9 cellular contexts compared by ENCODE assay signal in the genomic region with DNA sequence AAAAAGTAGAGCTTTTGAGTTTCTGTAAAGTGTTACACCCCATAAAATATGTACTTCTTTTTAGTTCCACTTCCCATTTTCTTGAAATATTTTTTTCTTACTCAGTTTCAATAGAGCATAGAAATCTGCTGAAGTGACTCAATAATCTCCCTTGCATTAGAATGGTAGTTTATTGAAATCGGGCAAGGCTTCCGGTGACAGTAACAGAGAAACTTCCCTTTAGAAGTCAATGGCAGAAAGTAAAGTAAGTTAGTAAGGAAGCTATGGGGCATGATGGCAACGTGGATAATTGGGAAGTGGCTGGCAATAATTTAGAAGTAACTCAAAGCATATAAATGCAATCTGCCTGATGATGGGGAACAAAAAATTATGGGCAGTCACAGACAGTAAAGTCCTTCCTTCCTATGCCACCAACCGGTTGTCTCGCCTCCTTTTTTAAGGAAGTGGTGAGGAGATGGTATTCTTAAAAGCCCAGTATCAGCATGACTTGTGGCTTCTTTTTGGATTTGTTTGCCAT. TPM values are rescaled to one million over a fixed set of nuclear protein-coding genes. Genes with fewer than 3 reads are reported as not detected.
A peak's percentile ranks its signal among the peaks of the same experiment; 100 is the strongest.
DNase-seq lines count a peak whose midpoint lies in the region; ATAC-seq, FAIRE-seq and TF ChIP-seq lines count a peak whose summit lies in the region.
"Had no signal": no experiment of that assay in that cellular context is flagged by ENCODE, and none has a peak within 500 bp of the region (broad histone marks: within the 10 kb centered on the region; RNA-seq: fewer than 3 reads in every experiment).

No MANE protein-coding gene starts in this region.

- no peak for FAIRE-seq in HepG2 (lab: Jason Lieb, UNC)

- no peak overlapping the region for H3K9ac ChIP-seq in HepG2 (ENCODE audit: insufficient read depth, low read depth, low read length)

- DNase-seq in HepG2 (ENCODE audit: low spot score) (no peak), midbrain (lab: John Stamatoyannopoulos, UW) (no peak), HK-2 (ENCODE audit: unreplicated experiment) (no peak), mesenteric fat pad (ENCODE audit: low spot score) (no peak)
- DNase-seq: gastrocnemius medialis had no signal

- WGBS in gastroesophageal sphincter (ENCODE audit: low coverage in 1 of 2), 2 donors = 48 to 74% methylated on average over 3 to 4 of the region's 5 CpGs
- 66% methylated on average over 5 of the region's 5 CpGs for WGBS in HepG2 (ENCODE audit: low lambda C conversion rate)

- no peaks in the 10 kb centered on the region for H4K20me1 ChIP-seq in HepG2 (ENCODE audit: insufficient read depth, low read length)

- TF ChIP-seq EP300 in gastroesophageal sphincter (IDR thresholded peaks at IDR 0.05) (no peak), HepG2 (IDR thresholded peaks at IDR 0.05; ENCODE audit: low read depth in 2 of 2, low read length in 2 of 2) (no peak), HepG2 (CRISPR knock-in tag; IDR thresholded peaks at IDR 0.05; ENCODE audit: borderline replicate concordance) (no peak)

- TF ChIP-seq CTCF in gastroesophageal sphincter (IDR thresholded peaks at IDR 0.05) (no peak), HepG2 (CRISPR knock-in tag; IDR thresholded peaks at IDR 0.05) (no peak)

- H3K27me3 ChIP-seq in gastroesophageal sphincter = no peaks in the 10 kb centered on the region
- no peaks in the 10 kb centered on the region for H3K27me3 ChIP-seq in HepG2 (ENCODE audit: control insufficient read depth in 1 of 2, insufficient read depth in 2 of 2, low read length in 2 of 2)
- H3K27me3 ChIP-seq: gastrocnemius medialis had no signal

- H3K27ac ChIP-seq in gastroesophageal sphincter (no peak overlapping the region), HepG2 (ENCODE audit: extremely low read length, insufficient read depth, low read length) (no peak overlapping the region)
- H3K27ac ChIP-seq: gastrocnemius medialis had no signal

- no peaks in the 10 kb centered on the region for H3K36me3 ChIP-seq in gastroesophageal sphincter
- no peaks in the 10 kb centered on the region for H3K36me3 ChIP-seq in HepG2 (replicated peaks in 1 of 2; ENCODE audit: control insufficient read depth in 1 of 2, insufficient read depth in 2 of 2, low read length in 2 of 2)
- H3K36me3 ChIP-seq: gastrocnemius medialis had no signal

- H3K9me3 ChIP-seq in gastroesophageal sphincter (no peaks in the 10 kb centered on the region), HepG2 (ENCODE audit: low read length) (no peaks in the 10 kb centered on the region)
- H3K9me3 ChIP-seq: gastrocnemius medialis had no signal

- H3K4me1 ChIP-seq in gastroesophageal sphincter (no peaks in the 10 kb centered on the region), HepG2 (ENCODE audit: insufficient read depth, low read length) (no peaks in the 10 kb centered on the region)
- H3K4me1 ChIP-seq: gastrocnemius medialis had no signal

- in situ Hi-C loops in HepG2 (cut with HindIII; ENCODE audit: extremely low pct_ligation_motif_present, low pct_unique_long_range_greater_than_20kb) = no loop called here

- no peak overlapping the region for H2AFZ ChIP-seq in HepG2 (ENCODE audit: low read length)

- no peak for TF ChIP-seq RAD21 in HepG2 (CRISPR knock-in tag; IDR thresholded peaks at IDR 0.05)

- CTCF ChIA-PET in HepG2 (lab: Yijun Ruan, JAX; ENCODE audit: low intra/inter-chr PET ratio, low total read pairs) = no interaction called here

- intact Hi-C loops in HepG2 (cut with micrococcal nuclease; ENCODE audit: unreplicated experiment) = no loop called here

- POLR2A ChIA-PET in HepG2 (lab: Yijun Ruan, JAX) = no interaction called here

- H3K4me3 ChIP-seq in gastroesophageal sphincter (no peak overlapping the region), HepG2 (replicated peaks in 1 of 3; ENCODE audit: insufficient read depth in 1 of 3, low read depth in 2 of 3, low read length in 3 of 3) (no peak overlapping the region)
- H3K4me3 ChIP-seq: gastrocnemius medialis had no signal

- H3K79me2 ChIP-seq in HepG2 (ENCODE audit: insufficient read depth, low read length) = no peaks in the 10 kb centered on the region

- TF ChIP-seq POLR2A in gastroesophageal sphincter (IDR thresholded peaks at IDR 0.05) (no peak), HepG2 (IDR thresholded peaks at IDR 0.05; ENCODE audit: insufficient read depth in 1 of 2, low read depth in 2 of 2, low read length in 2 of 2) (no peak)

- no peak overlapping the region for H3K4me2 ChIP-seq in HepG2 (ENCODE audit: low read depth, low read length)

- ATAC-seq in GM18520 (IDR thresholded peaks at IDR 0.05; ENCODE audit: unreplicated experiment) (peak; percentile 57), GM21723 (IDR thresholded peaks at IDR 0.05; ENCODE audit: unreplicated experiment) (peak; percentile 59), HG03565 (IDR thresholded peaks at IDR 0.05; ENCODE audit: unreplicated experiment) (peak; percentile 61), gastroesophageal sphincter (peak; percentile 48), HepG2 (no peak)
- ATAC-seq: gastrocnemius medialis had no signal

- BruUV-seq in HepG2 (replicated peaks; lab: Mats Ljungman, UMichigan) = no TSS peak

RNA-seq across cellular contexts. Expression of gene CYBB, which starts 7.6 kb away (rescaled TPM):
- 10 to 100 TPM in 2 of 4 donors, 1 to 10 TPM in 2; 4.0 to 40.3 (median 19.6) TPM for total RNA-seq in gastroesophageal sphincter
- not detected in 2 replicates for total RNA-seq in HepG2 (2016; rRNA removed; fragmentation: Illumina TruSeq; extraction: Trizol)
- total RNA-seq in HepG2 (2016; cell fraction: cytosol; rRNA removed; fragmentation: Illumina TruSeq; extraction: Trizol; ENCODE audit: low read depth) = not detected in 2 replicates
- total RNA-seq in HepG2 (2016; cell fraction: insoluble cytoplasmic fraction; rRNA removed; fragmentation: Illumina TruSeq; extraction: Trizol) = not detected in 2 replicates
- total RNA-seq in HepG2 (2016; cell fraction: membrane; rRNA removed; fragmentation: Illumina TruSeq; extraction: Trizol) = not detected in 2 replicates
- not detected in 2 replicates for total RNA-seq in HepG2 (2016; cell fraction: nucleus; rRNA removed; fragmentation: Illumina TruSeq; extraction: Trizol)
- polyA plus RNA-seq in HepG2 (2011; rRNA removed) = not detected in 2 replicates
- polyA plus RNA-seq in HepG2 (2011; cell fraction: cytosol; rRNA removed) = not detected in 2 replicates
- not detected in 2 replicates for polyA plus RNA-seq in HepG2 (2011; cell fraction: nucleus; rRNA removed)
- polyA plus RNA-seq in HepG2 (2012) = not detected in 2 replicates
- not detected in 2 replicates for polyA plus RNA-seq in HepG2 (2016; cell fraction: cytosol; fragmentation: Illumina TruSeq; extraction: Trizol; ENCODE audit: low read depth)
- not detected in 2 replicates for polyA plus RNA-seq in HepG2 (2016; cell fraction: insoluble cytoplasmic fraction; fragmentation: Illumina TruSeq; extraction: Trizol; ENCODE audit: low read depth)
- not detected in 2 replicates for polyA plus RNA-seq in HepG2 (2016; cell fraction: membrane; fragmentation: Illumina TruSeq; extraction: Trizol; ENCODE audit: low read depth)
- not detected in 2 replicates for polyA plus RNA-seq in HepG2 (2016; cell fraction: nucleus; fragmentation: Illumina TruSeq; extraction: Trizol; ENCODE audit: insufficient read depth, low read depth)
- polyA minus RNA-seq in HepG2 (2011; rRNA and poly(A)+ RNA removed; ENCODE audit: low replicate concordance) = 0.80 TPM in 1 of 2 replicates, not detected in the other
- not detected in 2 replicates for polyA minus RNA-seq in HepG2 (2011; cell fraction: cytosol; rRNA and poly(A)+ RNA removed)
- not detected in 2 replicates for polyA minus RNA-seq in HepG2 (2011; cell fraction: nucleus; rRNA and poly(A)+ RNA removed)
- total RNA-seq in mesenteric fat pad = 77.0 TPM

RNA-seq across cellular contexts. Expression of gene DYNLT3, which starts 60.0 kb away (rescaled TPM):
- 10 to 100 TPM; 39.8 to 71.2 (median 61.1) TPM for total RNA-seq in gastroesophageal sphincter
- total RNA-seq in HepG2 (2016; rRNA removed; fragmentation: Illumina TruSeq; extraction: Trizol) = 6.1 and 9.5 TPM in 2 replicates
- total RNA-seq in HepG2 (2016; cell fraction: cytosol; rRNA removed; fragmentation: Illumina TruSeq; extraction: Trizol; ENCODE audit: low read depth) = 1.5 and 1.8 TPM in 2 replicates
- total RNA-seq in HepG2 (2016; cell fraction: insoluble cytoplasmic fraction; rRNA removed; fragmentation: Illumina TruSeq; extraction: Trizol) = 6.1 and 10.9 TPM in 2 replicates
- 4.0 and 4.4 TPM in 2 replicates for total RNA-seq in HepG2 (2016; cell fraction: membrane; rRNA removed; fragmentation: Illumina TruSeq; extraction: Trizol)
- total RNA-seq in HepG2 (2016; cell fraction: nucleus; rRNA removed; fragmentation: Illumina TruSeq; extraction: Trizol) = 3.2 and 3.4 TPM in 2 replicates
- 5.4 TPM in 2 replicates for polyA plus RNA-seq in HepG2 (2011; rRNA removed)
- 2.0 and 3.9 TPM in 2 replicates for polyA plus RNA-seq in HepG2 (2011; cell fraction: cytosol; rRNA removed)
- polyA plus RNA-seq in HepG2 (2011; cell fraction: nucleus; rRNA removed) = 0.90 and 2.0 TPM in 2 replicates
- 7.0 and 9.2 TPM in 2 replicates for polyA plus RNA-seq in HepG2 (2012)
- polyA plus RNA-seq in HepG2 (2016; cell fraction: cytosol; fragmentation: Illumina TruSeq; extraction: Trizol; ENCODE audit: low read depth) = 1.6 and 2.3 TPM in 2 replicates
- 14.0 and 14.5 TPM in 2 replicates for polyA plus RNA-seq in HepG2 (2016; cell fraction: insoluble cytoplasmic fraction; fragmentation: Illumina TruSeq; extraction: Trizol; ENCODE audit: low read depth)
- polyA plus RNA-seq in HepG2 (2016; cell fraction: membrane; fragmentation: Illumina TruSeq; extraction: Trizol; ENCODE audit: low read depth) = 4.6 TPM in 2 replicates
- 6.3 and 6.6 TPM in 2 replicates for polyA plus RNA-seq in HepG2 (2016; cell fraction: nucleus; fragmentation: Illumina TruSeq; extraction: Trizol; ENCODE audit: insufficient read depth, low read depth)
- 1.7 and 12.3 TPM in 2 replicates for polyA minus RNA-seq in HepG2 (2011; rRNA and poly(A)+ RNA removed; ENCODE audit: low replicate concordance)
- 2.4 and 3.0 TPM in 2 replicates for polyA minus RNA-seq in HepG2 (2011; cell fraction: cytosol; rRNA and poly(A)+ RNA removed)
- polyA minus RNA-seq in HepG2 (2011; cell fraction: nucleus; rRNA and poly(A)+ RNA removed) = 3.0 and 4.5 TPM in 2 replicates
- 30.0 TPM for total RNA-seq in mesenteric fat pad

Comparison
In these comparisons a context has a peak if more than half of its experiments do, and no peak if none do; other contexts are left out.
1. RNA of gene CYBB, which starts 7.6 kb away (total RNA-seq): 77.0 TPM in mesenteric fat pad (single experiment) and 4.0 to 40.3 TPM in gastroesophageal sphincter; not detected in HepG2; every median in the first group is over 4 times any median in the second.